ENCODE assay signal across 16 cellular contexts in genomic region chr14:61491224-61491623, GRCh38.
DNase-seq lines count a peak whose midpoint lies in the region; ATAC-seq, FAIRE-seq and TF ChIP-seq lines count a peak whose summit lies in the region.
"Had no signal": no experiment of that assay in that cellular context is flagged by ENCODE, and none has a peak within 500 bp of the region (broad histone marks: within the 10 kb centered on the region; RNA-seq: fewer than 3 reads in every experiment).

No MANE protein-coding gene starts in this region.

- no CpG with 5 or more reads among the region's 1 CpG for WGBS in trophoblast cell (ENCODE audit: extremely low coverage, insufficient coverage, insufficient read length)

- H3K4me3 Mint-ChIP-seq in CD4-positive, CD25-positive, alpha-beta regulatory T cell, result no peak overlapping the region
- H3K4me3 Mint-ChIP-seq: IgD-negative memory B cell had no signal

- dilution Hi-C loops in endothelial cell of umbilical vein (cut with MboI; ENCODE audit: extremely low pct_ligation_motif_present, low sequenced_read_pairs), result no loop called here

- H3K9me1 ChIP-seq in endothelial cell of umbilical vein (replicated peaks; ENCODE audit: control insufficient read depth, extremely low read depth, insufficient read depth, low read length), result no peaks in the 10 kb centered on the region

- H3K4me2 ChIP-seq in endothelial cell of umbilical vein (ENCODE audit: insufficient read depth, low read length), result no peak overlapping the region
- H3K4me2 ChIP-seq in trophoblast cell (ENCODE audit: low read length), result no peak overlapping the region

- H4K12ac ChIP-seq in trophoblast cell (ENCODE audit: low read depth, low read length), result no peak overlapping the region

- no peak overlapping the region for H3K4me3 ChIP-seq in CD4-positive, CD25-positive, alpha-beta regulatory T cell (ENCODE audit: low read depth, low read length)
- H3K4me3 ChIP-seq in endothelial cell of umbilical vein (replicated peaks in 1 of 3; ENCODE audit: insufficient read depth in 1 of 3, low read depth in 1 of 3, low read length in 3 of 3) (no peak overlapping the region), trophoblast cell (ENCODE audit: low read depth, low read length) (no peak overlapping the region)

- H3K36me3 ChIP-seq in CD4-positive, CD25-positive, alpha-beta regulatory T cell (ENCODE audit: control insufficient read depth, insufficient read depth, low read length), result peaks cover 86% of the 10 kb centered on the region
- H3K36me3 ChIP-seq in endothelial cell of umbilical vein (ENCODE audit: control insufficient read depth in 2 of 2, extremely low read depth in 1 of 2, insufficient read depth in 2 of 2, low read length in 2 of 2) (peaks cover 11 to 13% of the 10 kb centered on the region in 2 experiments), trophoblast cell (ENCODE audit: control insufficient read depth in 1 of 2, insufficient read depth in 2 of 2, low read length in 2 of 2) (peaks cover 8 to 22% of the 10 kb centered on the region in 2 experiments)

- H2BK12ac ChIP-seq in trophoblast cell (ENCODE audit: low read length), result peak overlapping the region; percentile 1

- no peak overlapping the region for H2AK5ac ChIP-seq in trophoblast cell (ENCODE audit: low read length)

- intact Hi-C loops in endothelial cell of umbilical vein (cut with micrococcal nuclease), result no loop called here

- no peaks in the 10 kb centered on the region for H3K27me3 ChIP-seq in CD4-positive, CD25-positive, alpha-beta regulatory T cell (ENCODE audit: control insufficient read depth, insufficient read depth, low read length)
- H3K27me3 ChIP-seq in endothelial cell of umbilical vein (ENCODE audit: control insufficient read depth in 2 of 2, insufficient read depth in 2 of 2, low read length in 2 of 2) (no peaks in the 10 kb centered on the region), trophoblast cell (ENCODE audit: insufficient read depth, low read length) (no peaks in the 10 kb centered on the region)

- no peak overlapping the region for H2BK120ac ChIP-seq in trophoblast cell (ENCODE audit: insufficient read depth, low read length, poor library complexity)

- H3K18ac ChIP-seq in trophoblast cell (ENCODE audit: low read length), result peak overlapping the region; percentile 33

- no peak overlapping the region for H3K23ac ChIP-seq in trophoblast cell (ENCODE audit: low read length)

- H3K9me3 Mint-ChIP-seq in CD4-positive, CD25-positive, alpha-beta regulatory T cell, result no peaks in the 10 kb centered on the region
- H3K9me3 Mint-ChIP-seq: IgD-negative memory B cell had no signal

- CTCF ChIA-PET in endothelial cell of umbilical vein (lab: Charles Lee), result interaction anchor here (0.9 to 2.1 kb wide), 5 partner anchors 11 to 346 kb away, joined by 3 to 6 read pairs (median 4); no protein-coding TSS in a partner anchor

- peaks cover 0 to 41% (median 17%) of the 10 kb centered on the region in 4 donors for H3K4me1 Mint-ChIP-seq in CD4-positive, CD25-positive, alpha-beta regulatory T cell

- H3K14ac ChIP-seq in trophoblast cell (ENCODE audit: low read length), result no peak overlapping the region

- H3K36me3 Mint-ChIP-seq in CD4-positive, CD25-positive, alpha-beta regulatory T cell, result peaks cover 35% of the 10 kb centered on the region

- H3K9ac ChIP-seq in endothelial cell of umbilical vein (replicated peaks; ENCODE audit: extremely low read depth, insufficient read depth, low read length), result no peak overlapping the region
- no peak overlapping the region for H3K9ac ChIP-seq in trophoblast cell (ENCODE audit: low read length)

- no peaks in the 10 kb centered on the region for H3K79me2 ChIP-seq in endothelial cell of umbilical vein (ENCODE audit: control insufficient read depth, insufficient read depth, low read length)
- H3K79me2 ChIP-seq in trophoblast cell (ENCODE audit: control insufficient read depth, insufficient read depth, low read length, poor library complexity), result peaks cover 2% of the 10 kb centered on the region

- DNase-seq in CD4-positive, CD25-positive, alpha-beta regulatory T cell, result no peak
- DNase-seq in NCI-H2029 (lab: John Stamatoyannopoulos, UW) (peak; percentile 49), endothelial cell of umbilical vein (ENCODE audit: low read depth, low spot score) (peak; percentile 39), trophoblast cell (no peak), NCI-H146 (lab: John Stamatoyannopoulos, UW) (no peak), NOMO-1 treated with dmso at 0.1 percent for 144 hours (lab: John Stamatoyannopoulos, UW; ENCODE audit: unreplicated experiment) (no peak), foreskin melanocyte (no peak)
- DNase-seq: activated CD4-positive, alpha-beta T cell treated with anti-CD3 and anti-CD28 coated beads for 1 hour; Caco-2; central memory CD4-positive, alpha-beta T cell; NCI-H69; stimulated activated naive CD4-positive, alpha-beta T cell treated with Interleukin-2 at 50 U/mL for 16 hours had no signal

- ATAC-seq in CD4-positive, CD25-positive, alpha-beta regulatory T cell (ENCODE audit: low read depth in 2 of 2), result no peak
- ATAC-seq: HCT116 had no signal

- peaks cover 20% of the 10 kb centered on the region for H3K79me1 ChIP-seq in trophoblast cell (ENCODE audit: low read length)

- FAIRE-seq in endothelial cell of umbilical vein (lab: Jason Lieb, UNC), result no peak
- FAIRE-seq: GM19239, islet of Langerhans had no signal

- no peak overlapping the region for H4K91ac ChIP-seq in trophoblast cell (ENCODE audit: low read depth, low read length)

- no peak for TF ChIP-seq CTCF in endothelial cell of umbilical vein (IDR thresholded peaks at IDR 0.05; ENCODE audit: extremely low read depth in 1 of 2, insufficient read depth in 1 of 2, low read depth in 1 of 2, low read length in 2 of 2)

- H3K27ac Mint-ChIP-seq in CD4-positive, CD25-positive, alpha-beta regulatory T cell, result no peak overlapping the region
- H3K27ac Mint-ChIP-seq: IgD-negative memory B cell had no signal

- H3K4ac ChIP-seq in trophoblast cell (ENCODE audit: low read depth, low read length), result peak overlapping the region; percentile 43

- H2AFZ ChIP-seq in endothelial cell of umbilical vein (ENCODE audit: low read depth, low read length) (no peak overlapping the region), trophoblast cell (ENCODE audit: insufficient read depth, low read length, poor library complexity) (no peak overlapping the region)

- no peak overlapping the region for H2BK5ac ChIP-seq in trophoblast cell (ENCODE audit: low read depth, low read length, poor library complexity)

- no TSS peak for BruUV-seq in endothelial cell of umbilical vein (replicated peaks; lab: Mats Ljungman, UMichigan)

- no peaks in the 10 kb centered on the region for H3K9me3 ChIP-seq in CD4-positive, CD25-positive, alpha-beta regulatory T cell (ENCODE audit: control insufficient read depth in 2 of 2, low read length in 2 of 2)
- H3K9me3 ChIP-seq in endothelial cell of umbilical vein (replicated peaks; ENCODE audit: control insufficient read depth, insufficient read depth, low read length) (no peaks in the 10 kb centered on the region), trophoblast cell (ENCODE audit: insufficient read depth, low read depth, low read length) (no peaks in the 10 kb centered on the region)
- H3K9me3 ChIP-seq: Caco-2 had no signal

- no peaks in the 10 kb centered on the region for H3K27me3 Mint-ChIP-seq in CD4-positive, CD25-positive, alpha-beta regulatory T cell
- H3K27me3 Mint-ChIP-seq: IgD-negative memory B cell had no signal

- no peaks in the 10 kb centered on the region for H3K4me1 ChIP-seq in CD4-positive, CD25-positive, alpha-beta regulatory T cell (ENCODE audit: control insufficient read depth, insufficient read depth, low read length, poor library complexity, severe bottlenecking)
- peaks cover 18% of the 10 kb centered on the region for H3K4me1 ChIP-seq in endothelial cell of umbilical vein (ENCODE audit: control insufficient read depth, extremely low read depth, insufficient read depth, low read length)
- peaks cover 11 to 21% of the 10 kb centered on the region in 2 experiments for H3K4me1 ChIP-seq in trophoblast cell (ENCODE audit: control insufficient read depth in 1 of 2, insufficient read depth in 2 of 2, low read length in 2 of 2)

- H4K8ac ChIP-seq in trophoblast cell (ENCODE audit: low read depth, low read length), result peak overlapping the region; percentile 22

- no peaks in the 10 kb centered on the region for H4K20me1 ChIP-seq in endothelial cell of umbilical vein (replicated peaks; ENCODE audit: control insufficient read depth, extremely low read depth, insufficient read depth, low read length)

- peak overlapping the region; percentile 35 for H3K27ac ChIP-seq in CD4-positive, CD25-positive, alpha-beta regulatory T cell (ENCODE audit: insufficient read depth, low read length, poor library complexity, severe bottlenecking)
- H3K27ac ChIP-seq in endothelial cell of umbilical vein (ENCODE audit: insufficient read depth, low read depth, low read length), result no peak overlapping the region
- H3K27ac ChIP-seq in trophoblast cell (ENCODE audit: low read depth, low read length), result no peak overlapping the region

- TF ChIP-seq POLR2A in endothelial cell of umbilical vein (IDR thresholded peaks at IDR 0.05; ENCODE audit: low read depth, low read length), result no peak

- POLR2A ChIA-PET in endothelial cell of umbilical vein (lab: Charles Lee), result no interaction called here

TF ChIP-seq in endothelial cell of umbilical vein, 7 proteins besides CTCF, POLR2A, EP300 and RAD21:
- TF ChIP-seq FOS (IDR thresholded peaks at IDR 0.05; ENCODE audit: borderline replicate concordance, insufficient read depth, low read length) (no peak), POLR2AphosphoS5 (IDR thresholded peaks at IDR 0.05; ENCODE audit: insufficient read depth, low read depth, low read length) (no peak)

Comparison
In these comparisons a context has a peak if more than half of its experiments do, and no peak if none do; other contexts are left out.
1. DNase-seq: peak in NCI-H2029 (single experiment) and endothelial cell of umbilical vein (single experiment); none in CD4-positive, CD25-positive, alpha-beta regulatory T cell (0 of 3), trophoblast cell (0 of 2), NCI-H146 (single experiment), NOMO-1 treated with dmso at 0.1 percent for 144 hours (single experiment) and foreskin melanocyte (single experiment).